1 cellular context compared by ENCODE assay signal in genomic region chr17:6948976-6949375, GRCh38.
TF ChIP-seq lines count a peak whose summit lies in the region.

No MANE protein-coding gene starts in this region.

TF ChIP-seq in K562, 482 proteins besides CTCF, POLR2A, EP300 and RAD21:
- no peak for TF ChIP-seq CBFB (CRISPR knock-in tag; IDR thresholded peaks at IDR 0.05)
- no peak for TF ChIP-seq RBFOX2 (IDR thresholded peaks at IDR 0.05; ENCODE audit: low read depth, low read length)
- TF ChIP-seq NUFIP1 (IDR thresholded peaks at IDR 0.05; ENCODE audit: partially characterized antibody), result no peak
- no peak for TF ChIP-seq NFIX (CRISPR knock-in tag; IDR thresholded peaks at IDR 0.05; ENCODE audit: low read depth)
- no peak for TF ChIP-seq ZNF512 (tag; IDR thresholded peaks at IDR 0.05)
- TF ChIP-seq ERF (CRISPR knock-in tag; IDR thresholded peaks at IDR 0.05), result no peak
- no peak for TF ChIP-seq SRSF9 (IDR thresholded peaks at IDR 0.05; ENCODE audit: borderline replicate concordance, low read depth, low read length)
- TF ChIP-seq ZNF644 (tag; IDR thresholded peaks at IDR 0.05; ENCODE audit: low read depth), result no peak
- TF ChIP-seq NR1H2 (CRISPR knock-in tag; IDR thresholded peaks at IDR 0.05), result no peak
- TF ChIP-seq RBM22 (IDR thresholded peaks at IDR 0.05; ENCODE audit: low read depth, low read length, poor library complexity, severe bottlenecking), result no peak
- no peak for TF ChIP-seq GATA2 (CRISPR knock-in tag; IDR thresholded peaks at IDR 0.05)
- TF ChIP-seq ETV6 (IDR thresholded peaks at IDR 0.05; ENCODE audit: borderline replicate concordance in 1 of 2, low read depth in 2 of 2, low read length in 1 of 2), result no peak
- no peak for TF ChIP-seq ETV6 (CRISPR knock-in tag; IDR thresholded peaks at IDR 0.05; ENCODE audit: borderline replicate concordance)
- TF ChIP-seq FOXK2 (conservative IDR thresholded peaks at IDR 0.05 in 1 of 2, IDR thresholded peaks at IDR 0.05 in 1 of 2; ENCODE audit: low read depth in 2 of 2), result no peak
- no peak for TF ChIP-seq ARID3B (CRISPR knock-in tag; IDR thresholded peaks at IDR 0.05; ENCODE audit: borderline replicate concordance)
- no peak for TF ChIP-seq PHB2 (IDR thresholded peaks at IDR 0.05; ENCODE audit: low read depth)
- TF ChIP-seq ZBTB9 (CRISPR knock-in tag; IDR thresholded peaks at IDR 0.05), result no peak
- TF ChIP-seq FOXK1 (CRISPR knock-in tag; IDR thresholded peaks at IDR 0.05; ENCODE audit: borderline replicate concordance), result no peak
- TF ChIP-seq CREM (IDR thresholded peaks at IDR 0.05; ENCODE audit: low read depth), result no peak
- TF ChIP-seq CUX1 (CRISPR knock-in tag; IDR thresholded peaks at IDR 0.05), result no peak
